8 cellular contexts compared by ENCODE assay signal in the genomic region with DNA sequence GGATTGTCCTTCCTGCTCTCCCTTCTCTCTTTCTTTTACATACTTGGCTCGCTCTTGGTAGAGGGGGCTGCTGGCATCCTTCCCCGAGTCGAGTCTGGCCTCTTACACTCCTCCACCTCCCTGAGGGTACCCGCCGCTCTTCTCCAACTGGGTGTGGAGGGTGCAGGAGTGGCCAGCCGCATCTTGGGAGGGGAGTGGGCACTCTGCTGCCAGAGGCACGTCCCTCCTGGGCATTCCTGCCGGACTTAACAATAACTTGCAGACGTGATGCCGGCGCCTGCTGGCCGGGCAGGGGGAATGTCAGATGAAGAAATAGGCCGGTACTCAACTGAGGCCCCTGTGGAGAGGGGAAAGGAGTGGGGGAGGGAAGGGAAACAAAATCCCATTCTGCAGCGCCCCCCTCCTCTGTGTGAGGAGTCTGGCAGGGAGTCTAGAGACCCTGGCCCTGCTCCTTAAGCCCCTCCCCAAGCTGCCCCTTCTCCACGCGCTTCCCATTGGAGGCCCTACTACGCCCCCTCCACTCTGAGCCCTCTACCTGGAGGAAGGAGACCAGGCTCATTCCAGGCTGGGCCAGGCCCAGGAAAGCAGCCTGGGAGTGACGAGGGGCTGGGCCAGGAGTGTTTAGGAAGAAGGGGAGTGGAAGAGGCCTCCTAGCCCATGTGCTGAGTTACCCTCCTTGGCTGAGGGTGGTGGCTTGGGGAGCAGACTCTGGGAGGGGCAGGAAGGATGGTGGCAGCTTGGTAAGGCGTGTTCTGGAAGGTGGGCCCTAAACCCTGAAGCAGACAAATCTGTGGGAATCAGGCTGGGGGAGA. TPM values are rescaled to one million over a fixed set of nuclear protein-coding genes. Genes with fewer than 3 reads are reported as not detected.
DNase-seq lines count a peak whose midpoint lies in the region; ATAC-seq and TF ChIP-seq lines count a peak whose summit lies in the region.

No MANE protein-coding gene starts in this region.

- peak overlapping the region; percentile 52 for H3K27ac ChIP-seq in SJSA1
- peak overlapping the region; percentile 85 for H3K27ac ChIP-seq in effector memory CD4-positive, alpha-beta T cell (ENCODE audit: insufficient read depth, low read length, poor library complexity, severe bottlenecking)
- peak overlapping the region; percentile 75 for H3K27ac ChIP-seq in urinary bladder (ENCODE audit: low read depth)

- no peaks in the 10 kb centered on the region for H3K27me3 ChIP-seq in SJSA1 (replicated peaks)
- no peaks in the 10 kb centered on the region for H3K27me3 ChIP-seq in effector memory CD4-positive, alpha-beta T cell (replicated peaks; ENCODE audit: control insufficient read depth, insufficient read depth, low read length, poor library complexity, severe bottlenecking)

- no peak for ATAC-seq in GM21825 (IDR thresholded peaks at IDR 0.05; ENCODE audit: unreplicated experiment)

- TF ChIP-seq CTCF in mesothelial cell of epicardium (IDR thresholded peaks at IDR 0.05; ENCODE audit: unreplicated experiment) = no peak

- H3K36me3 Mint-ChIP-seq in mesothelial cell of epicardium = peaks cover 7% of the 10 kb centered on the region

- H3K27ac Mint-ChIP-seq in mesothelial cell of epicardium = peak overlapping the region; percentile 98

- H3K4me3 ChIP-seq in SJSA1 = peak overlapping the region; percentile 51
- peak overlapping the region; percentile 76 for H3K4me3 ChIP-seq in effector memory CD4-positive, alpha-beta T cell (ENCODE audit: insufficient read depth, low read depth, low read length, poor library complexity, severe bottlenecking)
- H3K4me3 ChIP-seq in urinary bladder (ENCODE audit: low read depth, low read length) = peak overlapping the region; percentile 58

- peaks cover 60% of the 10 kb centered on the region for H3K4me1 Mint-ChIP-seq in mesothelial cell of epicardium

- H3K4me3 Mint-ChIP-seq in mesothelial cell of epicardium = peak overlapping the region; percentile 95

- H3K4me1 ChIP-seq in SJSA1 (replicated peaks) = peaks cover 52% of the 10 kb centered on the region
- peaks cover 38% of the 10 kb centered on the region for H3K4me1 ChIP-seq in effector memory CD4-positive, alpha-beta T cell (ENCODE audit: control insufficient read depth, insufficient read depth, low read length, poor library complexity, severe bottlenecking)
- peaks cover 5% of the 10 kb centered on the region for H3K4me1 ChIP-seq in urinary bladder (ENCODE audit: insufficient read depth)

- 2% methylated on average over 19 of the region's 19 CpGs for WGBS in urinary bladder

- H3K36me3 ChIP-seq in SJSA1 (peaks cover 25% of the 10 kb centered on the region), urinary bladder (ENCODE audit: insufficient read depth) (no peaks in the 10 kb centered on the region)
- H3K36me3 ChIP-seq in effector memory CD4-positive, alpha-beta T cell (ENCODE audit: control insufficient read depth, insufficient read depth, low read length) = no peaks in the 10 kb centered on the region

- H3K27me3 Mint-ChIP-seq in mesothelial cell of epicardium (ENCODE audit: low read depth) = no peaks in the 10 kb centered on the region

- peak; percentile 66 for DNase-seq in activated CD8-positive, alpha-beta memory T cell treated with anti-CD3 and anti-CD28 coated beads for 24 hours
- no peak for DNase-seq in activated CD8-positive, alpha-beta memory T cell treated with anti-CD3 and anti-CD28 coated beads, Interleukin-2, amount 50 U/mL, for 4 hours
- DNase-seq in SJSA1 (ENCODE audit: low read depth in 1 of 2, low spot score in 2 of 2) (peak; percentile 75 to 76), mesothelial cell of epicardium (ENCODE audit: low spot score in 2 of 2, unreplicated experiment in 2 of 2) (peak in 1 of 2 experiments; percentile 66), Ammon's horn (ENCODE audit: low spot score) (no peak)
- no peak for DNase-seq in effector memory CD4-positive, alpha-beta T cell

- H3K9me3 ChIP-seq in SJSA1 (replicated peaks) = no peaks in the 10 kb centered on the region
- no peaks in the 10 kb centered on the region for H3K9me3 ChIP-seq in effector memory CD4-positive, alpha-beta T cell (ENCODE audit: control insufficient read depth, low read length)

- no peaks in the 10 kb centered on the region for H3K9me3 Mint-ChIP-seq in mesothelial cell of epicardium

RNA-seq across cellular contexts. Expression of a gene that starts 1.8 kb away (rescaled TPM):
- total RNA-seq in SJSA1 (2014; rRNA removed; shearing (Covaris generic)) = 67.1 and 80.5 TPM in 2 replicates
- total RNA-seq in mesothelial cell of epicardium (234 to 238 TPM (median 237 TPM) in 3 replicates), urinary bladder (143 TPM)
- polyA plus RNA-seq in urinary bladder = 168 TPM

Comparison
In these comparisons a context has a peak if more than half of its experiments do, and no peak if none do; other contexts are left out.
1. DNase-seq: peak in activated CD8-positive, alpha-beta memory T cell treated with anti-CD3 and anti-CD28 coated beads for 24 hours (single experiment) and SJSA1 (2 of 2); none in activated CD8-positive, alpha-beta memory T cell treated with anti-CD3 and anti-CD28 coated beads, Interleukin-2, amount 50 U/mL, for 4 hours (single experiment), effector memory CD4-positive, alpha-beta T cell (0 of 3) and Ammon's horn (single experiment).
2. Peak in every context shown above with its lines, with median percentiles within 50 percentile points of each other: H3K27ac ChIP-seq and H3K4me3 ChIP-seq.